16 cellular contexts compared by ENCODE assay signal in genomic region chr19:55228015-55228391, GRCh38. TPM values are rescaled to one million over a fixed set of nuclear protein-coding genes. Genes with fewer than 3 reads are reported as not detected.
A peak's percentile ranks its signal among the peaks of the same experiment; 100 is the strongest.
DNase-seq lines count a peak whose midpoint lies in the region; ATAC-seq and TF ChIP-seq lines count a peak whose summit lies in the region.
"Had no signal": no experiment of that assay in that cellular context is flagged by ENCODE, and none has a peak within 500 bp of the region (broad histone marks: within the 10 kb centered on the region; RNA-seq: fewer than 3 reads in every experiment).

No MANE protein-coding gene starts in this region.

- TF ChIP-seq CTCF in right atrium auricular region (IDR thresholded peaks at IDR 0.05), result no peak
- no peak for TF ChIP-seq CTCF in omental fat pad (IDR thresholded peaks at IDR 0.05)

- H3K27ac ChIP-seq in right atrium auricular region, result peak overlapping the region; percentile 3 to 60
- H3K27ac ChIP-seq: brain microvascular endothelial cell, skin epidermis had no signal

- peaks cover 0 to 23% of the 10 kb centered on the region in 2 donors for H3K4me1 ChIP-seq in right atrium auricular region

- H3K4me3 Mint-ChIP-seq in activated naive CD4-positive, alpha-beta T cell treated with anti-CD3 and anti-CD28 coated beads for 36 hours, result no peak overlapping the region
- peak overlapping the region; percentile 34 for H3K4me3 Mint-ChIP-seq in stimulated activated memory B cell treated with anti-CD40 and anti-IgM and Interleukin-4, amounts not matched to agents 10 μg/mL and 1 μg/mL and 100 μg/mL, for 72 hours
- H3K4me3 Mint-ChIP-seq: CD8-positive, alpha-beta memory T cell; stimulated activated naive CD8-positive, alpha-beta T cell treated with anti-CD3 and anti-CD28 coated beads, Interleukin-15, Interleukin-2, amounts not matched to agents 100 ng/mL and 50 ng/mL, for 24 hours had no signal

- H3K4me3 ChIP-seq in right atrium auricular region, result no peak overlapping the region
- H3K4me3 ChIP-seq: lung, skin epidermis had no signal

- intact Hi-C loops in activated naive CD4-positive, alpha-beta T cell treated with anti-CD3 and anti-CD28 coated beads for 36 hours (cut with micrococcal nuclease), result no loop called here

- H3K36me3 ChIP-seq in right atrium auricular region, result peaks cover 37% of the 10 kb centered on the region

- H3K27ac Mint-ChIP-seq in activated naive CD4-positive, alpha-beta T cell treated with anti-CD3 and anti-CD28 coated beads for 36 hours, result peak overlapping the region; percentile 37
- no peak overlapping the region for H3K27ac Mint-ChIP-seq in stimulated activated memory B cell treated with anti-CD40 and anti-IgM and Interleukin-4, amounts not matched to agents 10 μg/mL and 1 μg/mL and 100 μg/mL, for 72 hours
- H3K27ac Mint-ChIP-seq: stimulated activated naive CD8-positive, alpha-beta T cell treated with anti-CD3 and anti-CD28 coated beads, Interleukin-15, Interleukin-2, amounts not matched to agents 100 ng/mL and 50 ng/mL, for 24 hours had no signal

- CTCF ChIA-PET in activated naive CD4-positive, alpha-beta T cell treated with anti-CD3 and anti-CD28 coated beads for 36 hours (lab: Charles Lee), result no interaction called here

- H3K27me3 ChIP-seq in right atrium auricular region, result no peaks in the 10 kb centered on the region
- H3K27me3 ChIP-seq: brain microvascular endothelial cell had no signal

- no peaks in the 10 kb centered on the region for H3K27me3 Mint-ChIP-seq in activated naive CD4-positive, alpha-beta T cell treated with anti-CD3 and anti-CD28 coated beads for 36 hours (ENCODE audit: low read depth)
- no peaks in the 10 kb centered on the region for H3K27me3 Mint-ChIP-seq in stimulated activated memory B cell treated with anti-CD40 and anti-IgM and Interleukin-4, amounts not matched to agents 10 μg/mL and 1 μg/mL and 100 μg/mL, for 72 hours
- H3K27me3 Mint-ChIP-seq: CD8-positive, alpha-beta memory T cell; stimulated activated naive CD8-positive, alpha-beta T cell treated with anti-CD3 and anti-CD28 coated beads, Interleukin-15, Interleukin-2, amounts not matched to agents 100 ng/mL and 50 ng/mL, for 24 hours had no signal

- no peaks in the 10 kb centered on the region for H3K9me3 ChIP-seq in right atrium auricular region

- no peak for DNase-seq in activated naive CD4-positive, alpha-beta T cell treated with anti-CD3 and anti-CD28 coated beads for 36 hours
- DNase-seq in activated naive CD4-positive, alpha-beta T cell (lab: John Stamatoyannopoulos, UW), result no peak
- no peak for DNase-seq in right atrium auricular region (ENCODE audit: low spot score)
- DNase-seq in omental fat pad (ENCODE audit: low spot score), result no peak
- DNase-seq: activated CD8-positive, alpha-beta memory T cell treated with anti-CD3 and anti-CD28 coated beads for 24 hours; brain microvascular endothelial cell; CD8-positive, alpha-beta memory T cell; NCI-H1694 treated with DMSO at 0.1 percent for 48 hours; NCI-H524; occipital lobe had no signal

- H3K9me3 Mint-ChIP-seq in activated naive CD4-positive, alpha-beta T cell treated with anti-CD3 and anti-CD28 coated beads for 36 hours, result no peaks in the 10 kb centered on the region
- H3K9me3 Mint-ChIP-seq in stimulated activated memory B cell treated with anti-CD40 and anti-IgM and Interleukin-4, amounts not matched to agents 10 μg/mL and 1 μg/mL and 100 μg/mL, for 72 hours, result no peaks in the 10 kb centered on the region
- H3K9me3 Mint-ChIP-seq: CD8-positive, alpha-beta memory T cell; stimulated activated naive CD8-positive, alpha-beta T cell treated with anti-CD3 and anti-CD28 coated beads, Interleukin-15, Interleukin-2, amounts not matched to agents 100 ng/mL and 50 ng/mL, for 24 hours had no signal

- H3K4me1 Mint-ChIP-seq in activated naive CD4-positive, alpha-beta T cell treated with anti-CD3 and anti-CD28 coated beads for 36 hours (ENCODE audit: low read depth), result no peaks in the 10 kb centered on the region
- peaks cover 7% of the 10 kb centered on the region for H3K4me1 Mint-ChIP-seq in stimulated activated memory B cell treated with anti-CD40 and anti-IgM and Interleukin-4, amounts not matched to agents 10 μg/mL and 1 μg/mL and 100 μg/mL, for 72 hours

- ATAC-seq in stimulated activated memory B cell treated with anti-CD40 and anti-IgM and Interleukin-4, amounts not matched to agents 10 μg/mL and 1 μg/mL and 100 μg/mL, for 72 hours, result no peak
- ATAC-seq in HG03135 (IDR thresholded peaks at IDR 0.05; ENCODE audit: unreplicated experiment), result no peak
- ATAC-seq in omental fat pad (ENCODE audit: low FRiP score), result no peak

- peaks cover 21% of the 10 kb centered on the region for H3K36me3 Mint-ChIP-seq in activated naive CD4-positive, alpha-beta T cell treated with anti-CD3 and anti-CD28 coated beads for 36 hours (ENCODE audit: low read depth)
- peaks cover 68% of the 10 kb centered on the region for H3K36me3 Mint-ChIP-seq in stimulated activated memory B cell treated with anti-CD40 and anti-IgM and Interleukin-4, amounts not matched to agents 10 μg/mL and 1 μg/mL and 100 μg/mL, for 72 hours

RNA-seq across cellular contexts. Expression of gene TMEM86B, which starts 0.6 kb away (rescaled TPM):
- total RNA-seq in activated naive CD4-positive, alpha-beta T cell treated with anti-CD3 and anti-CD28 coated beads for 36 hours, result 1 to 10 TPM; 6.1 to 6.8 TPM
- total RNA-seq in right atrium auricular region, result 1 to 10 TPM in 1 of 2 donors, not detected in 1; 1.3 TPM
- total RNA-seq in omental fat pad, result 1 to 10 TPM in 3 of 4 donors, under 1 TPM in 1; 0.65 to 3.5 (median 2.5) TPM

RNA-seq across cellular contexts. Expression of gene PTPRH, which starts 18.7 kb away (rescaled TPM):
- not detected for total RNA-seq in activated naive CD4-positive, alpha-beta T cell treated with anti-CD3 and anti-CD28 coated beads for 36 hours
- total RNA-seq in right atrium auricular region (1 to 10 TPM; 1.3 to 7.8 TPM), omental fat pad (1 to 10 TPM; 1.4 to 9.8 (median 5.5) TPM)
- total RNA-seq: CD8-positive, alpha-beta memory T cell had no signal

RNA-seq across cellular contexts. Expression of gene PPP6R1, which starts 30.8 kb away (rescaled TPM):
- total RNA-seq in activated naive CD4-positive, alpha-beta T cell treated with anti-CD3 and anti-CD28 coated beads for 36 hours, result 100 to 1,000 TPM; 166 to 174 TPM
- total RNA-seq in right atrium auricular region (10 to 100 TPM; 28.7 to 35.5 TPM), omental fat pad (10 to 100 TPM; 27.8 to 43.6 (median 35.5) TPM)

RNA-seq across cellular contexts. Expression of gene SYT5, which starts 47.9 kb away (rescaled TPM):
- total RNA-seq in activated naive CD4-positive, alpha-beta T cell treated with anti-CD3 and anti-CD28 coated beads for 36 hours, result not detected
- total RNA-seq in right atrium auricular region, result under 1 TPM in 1 of 2 donors, not detected in 1; 0.08 TPM
- total RNA-seq in omental fat pad, result under 1 TPM in 1 of 4 donors, not detected in 3; 0.28 TPM
- total RNA-seq: A673; CD8-positive, alpha-beta memory T cell had no signal

RNA-seq across cellular contexts. Expression of gene HSPBP1, which starts 51.9 kb away (rescaled TPM):
- 10 to 100 TPM; 44.3 to 45.0 TPM for total RNA-seq in activated naive CD4-positive, alpha-beta T cell treated with anti-CD3 and anti-CD28 coated beads for 36 hours
- total RNA-seq in right atrium auricular region (10 to 100 TPM; 29.6 to 35.8 TPM), omental fat pad (10 to 100 TPM; 19.5 to 25.9 (median 21.2) TPM)
